1 cellular context compared by ENCODE assay signal in the genomic region with DNA sequence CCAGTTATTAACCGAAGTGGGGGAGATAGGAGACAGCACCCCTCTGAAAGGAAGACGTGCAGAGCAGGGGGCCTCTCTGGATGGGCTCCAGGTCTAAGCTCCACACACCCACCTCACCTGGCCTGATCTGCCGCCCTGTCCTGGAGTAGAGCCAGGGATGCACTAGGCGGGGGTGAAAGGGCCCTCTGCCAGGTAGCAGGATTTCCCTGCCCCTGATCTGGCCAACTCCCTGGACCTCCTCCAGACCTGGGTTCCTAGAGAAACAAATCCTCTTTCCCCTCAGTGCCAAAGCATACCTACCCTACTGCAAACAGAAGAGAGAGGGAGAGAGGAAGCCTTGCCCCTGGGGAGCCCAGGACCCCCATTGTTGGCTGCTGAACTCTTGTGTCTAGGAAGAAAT.
TF ChIP-seq lines count a peak whose summit lies in the region.

No MANE protein-coding gene starts in this region.

TF ChIP-seq in HCT116, 20 proteins besides CTCF, POLR2A, EP300 and RAD21:
- no peak for TF ChIP-seq EZH2phosphoT487 (IDR thresholded peaks at IDR 0.05; ENCODE audit: borderline replicate concordance)
- TF ChIP-seq POLR2AphosphoS5 (IDR thresholded peaks at IDR 0.05; ENCODE audit: low read depth, low read length), result no peak
- TF ChIP-seq, protein P1, sequence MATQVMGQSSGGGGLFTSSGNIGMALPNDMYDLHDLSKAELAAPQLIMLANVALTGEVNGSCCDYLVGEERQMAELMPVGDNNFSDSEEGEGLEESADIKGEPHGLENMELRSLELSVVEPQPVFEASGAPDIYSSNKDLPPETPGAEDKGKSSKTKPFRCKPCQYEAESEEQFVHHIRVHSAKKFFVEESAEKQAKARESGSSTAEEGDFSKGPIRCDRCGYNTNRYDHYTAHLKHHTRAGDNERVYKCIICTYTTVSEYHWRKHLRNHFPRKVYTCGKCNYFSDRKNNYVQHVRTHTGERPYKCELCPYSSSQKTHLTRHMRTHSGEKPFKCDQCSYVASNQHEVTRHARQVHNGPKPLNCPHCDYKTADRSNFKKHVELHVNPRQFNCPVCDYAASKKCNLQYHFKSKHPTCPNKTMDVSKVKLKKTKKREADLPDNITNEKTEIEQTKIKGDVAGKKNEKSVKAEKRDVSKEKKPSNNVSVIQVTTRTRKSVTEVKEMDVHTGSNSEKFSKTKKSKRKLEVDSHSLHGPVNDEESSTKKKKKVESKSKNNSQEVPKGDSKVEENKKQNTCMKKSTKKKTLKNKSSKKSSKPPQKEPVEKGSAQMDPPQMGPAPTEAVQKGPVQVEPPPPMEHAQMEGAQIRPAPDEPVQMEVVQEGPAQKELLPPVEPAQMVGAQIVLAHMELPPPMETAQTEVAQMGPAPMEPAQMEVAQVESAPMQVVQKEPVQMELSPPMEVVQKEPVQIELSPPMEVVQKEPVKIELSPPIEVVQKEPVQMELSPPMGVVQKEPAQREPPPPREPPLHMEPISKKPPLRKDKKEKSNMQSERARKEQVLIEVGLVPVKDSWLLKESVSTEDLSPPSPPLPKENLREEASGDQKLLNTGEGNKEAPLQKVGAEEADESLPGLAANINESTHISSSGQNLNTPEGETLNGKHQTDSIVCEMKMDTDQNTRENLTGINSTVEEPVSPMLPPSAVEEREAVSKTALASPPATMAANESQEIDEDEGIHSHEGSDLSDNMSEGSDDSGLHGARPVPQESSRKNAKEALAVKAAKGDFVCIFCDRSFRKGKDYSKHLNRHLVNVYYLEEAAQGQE (IDR thresholded peaks at IDR 0.05; ENCODE audit: low read depth), result no peak
- no peak for TF ChIP-seq SP1 (IDR thresholded peaks at IDR 0.05; ENCODE audit: low read depth)
- TF ChIP-seq EZH2 (IDR thresholded peaks at IDR 0.05), result no peak
- no peak for TF ChIP-seq JUND (IDR thresholded peaks at IDR 0.05)
- TF ChIP-seq, protein P2, sequence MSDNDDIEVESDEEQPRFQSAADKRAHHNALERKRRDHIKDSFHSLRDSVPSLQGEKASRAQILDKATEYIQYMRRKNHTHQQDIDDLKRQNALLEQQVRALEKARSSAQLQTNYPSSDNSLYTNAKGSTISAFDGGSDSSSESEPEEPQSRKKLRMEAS (IDR thresholded peaks at IDR 0.05), result no peak
- TF ChIP-seq SIN3A (IDR thresholded peaks at IDR 0.05; ENCODE audit: low read depth), result no peak
- TF ChIP-seq, protein P3, sequence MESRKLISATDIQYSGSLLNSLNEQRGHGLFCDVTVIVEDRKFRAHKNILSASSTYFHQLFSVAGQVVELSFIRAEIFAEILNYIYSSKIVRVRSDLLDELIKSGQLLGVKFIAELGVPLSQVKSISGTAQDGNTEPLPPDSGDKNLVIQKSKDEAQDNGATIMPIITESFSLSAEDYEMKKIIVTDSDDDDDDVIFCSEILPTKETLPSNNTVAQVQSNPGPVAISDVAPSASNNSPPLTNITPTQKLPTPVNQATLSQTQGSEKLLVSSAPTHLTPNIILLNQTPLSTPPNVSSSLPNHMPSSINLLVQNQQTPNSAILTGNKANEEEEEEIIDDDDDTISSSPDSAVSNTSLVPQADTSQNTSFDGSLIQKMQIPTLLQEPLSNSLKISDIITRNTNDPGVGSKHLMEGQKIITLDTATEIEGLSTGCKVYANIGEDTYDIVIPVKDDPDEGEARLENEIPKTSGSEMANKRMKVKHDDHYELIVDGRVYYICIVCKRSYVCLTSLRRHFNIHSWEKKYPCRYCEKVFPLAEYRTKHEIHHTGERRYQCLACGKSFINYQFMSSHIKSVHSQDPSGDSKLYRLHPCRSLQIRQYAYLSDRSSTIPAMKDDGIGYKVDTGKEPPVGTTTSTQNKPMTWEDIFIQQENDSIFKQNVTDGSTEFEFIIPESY (IDR thresholded peaks at IDR 0.05; ENCODE audit: extremely low read depth, insufficient replicate concordance, low read length), result no peak
- TF ChIP-seq SRF (IDR thresholded peaks at IDR 0.05; ENCODE audit: low read depth), result no peak
- TF ChIP-seq CEBPB (IDR thresholded peaks at IDR 0.05; ENCODE audit: low read depth), result no peak
- TF ChIP-seq FOSL1 (IDR thresholded peaks at IDR 0.05; ENCODE audit: low read depth), result no peak
- TF ChIP-seq ZFX (IDR thresholded peaks at IDR 0.05), result no peak
- TF ChIP-seq ZNF274 (IDR thresholded peaks at IDR 0.05; ENCODE audit: low read depth, low read length), result no peak
- no peak for TF ChIP-seq YY1 (IDR thresholded peaks at IDR 0.05; ENCODE audit: extremely low read depth, insufficient replicate concordance, low read depth, low read length)
- TF ChIP-seq EGR1 (IDR thresholded peaks at IDR 0.05; ENCODE audit: low read depth), result no peak
- no peak for TF ChIP-seq ATF3 (IDR thresholded peaks at IDR 0.05)
- no peak for TF ChIP-seq CBX3 (IDR thresholded peaks at IDR 0.05; ENCODE audit: low read depth)
- no peak for TF ChIP-seq TCF7L2 (IDR thresholded peaks at IDR 0.05; ENCODE audit: borderline replicate concordance, extremely low read depth, insufficient read depth, insufficient read length)
- TF ChIP-seq ELF1 (IDR thresholded peaks at IDR 0.05; ENCODE audit: borderline replicate concordance, low read depth), result no peak
TF ChIP-seq in HCT116: peak in this region for 0.
